In genomic region chr18:3119401-3120323, GRCh38 we compare ENCODE assay signal across 13 cellular contexts.
DNase-seq lines count a peak whose midpoint lies in the region; TF ChIP-seq lines count a peak whose summit lies in the region.
"Had no signal": no experiment of that assay in that cellular context is flagged by ENCODE, and none has a peak within 500 bp of the region (broad histone marks: within the 10 kb centered on the region; RNA-seq: fewer than 3 reads in every experiment).

No MANE protein-coding gene starts in this region.

- no peaks in the 10 kb centered on the region for H3K9me3 ChIP-seq in mucosa of stomach (ENCODE audit: control insufficient read depth, low read length)
- no peaks in the 10 kb centered on the region for H3K9me3 ChIP-seq in SJCRH30 (replicated peaks)
- H3K9me3 ChIP-seq: neutrophil, uterus had no signal

- H3K4me3 ChIP-seq in NB4 (ENCODE audit: low read depth, low read length) (no peak overlapping the region), mucosa of stomach (ENCODE audit: low read length) (no peak overlapping the region), SJCRH30 (no peak overlapping the region)
- H3K4me3 ChIP-seq: uterus had no signal

- no peak for TF ChIP-seq POLR2A in NB4 (IDR thresholded peaks at IDR 0.05; ENCODE audit: extremely low read depth, insufficient read length)

- peak; percentile 36 for DNase-seq in DMS53 treated with DMSO at 0.1 percent for 48 hours (lab: John Stamatoyannopoulos, UW; ENCODE audit: unreplicated experiment)
- DNase-seq in NB4 (ENCODE audit: low read depth) = peak; percentile 18
- DNase-seq in epithelial cell of prostate (ENCODE audit: low read depth, low spot score) = peak; percentile 69
- no peak for DNase-seq in RKO (ENCODE audit: low spot score)
- DNase-seq in SJCRH30 = no peak
- no peak for DNase-seq in stimulated activated CD4-positive, alpha-beta T cell treated with anti-CD3 and anti-CD28 coated beads, Interleukin-15, amount 100 ng/mL, for 24 hours
- DNase-seq in stimulated activated CD4-positive, alpha-beta T cell treated with anti-CD3 and anti-CD28 coated beads, Interleukin-2, amount 100 ng/mL, for 48 hours = no peak
- DNase-seq: activated naive CD8-positive, alpha-beta T cell treated with anti-CD3 and anti-CD28 coated beads for 36 hours; CD8-positive, alpha-beta memory T cell; effector memory CD4-positive, alpha-beta T cell; uterus had no signal

- no peaks in the 10 kb centered on the region for H3K36me3 ChIP-seq in mucosa of stomach (ENCODE audit: control insufficient read depth, insufficient read depth, low read length)
- no peaks in the 10 kb centered on the region for H3K36me3 ChIP-seq in SJCRH30
- H3K36me3 ChIP-seq: neutrophil, uterus had no signal

- TF ChIP-seq CTCF in NB4 (IDR thresholded peaks at IDR 0.05; ENCODE audit: low read depth, low read length) = no peak

- H3K27ac ChIP-seq in epithelial cell of prostate (peak overlapping the region; percentile 18), SJCRH30 (no peak overlapping the region)
- H3K27ac ChIP-seq: neutrophil, uterus had no signal

- H3K4me1 ChIP-seq in mucosa of stomach (ENCODE audit: control insufficient read depth, insufficient read depth, low read length) (peaks cover 41% of the 10 kb centered on the region), SJCRH30 (no peaks in the 10 kb centered on the region)
- H3K4me1 ChIP-seq: uterus had no signal

- H3K9ac ChIP-seq in mucosa of stomach (ENCODE audit: low read length) = peak overlapping the region; percentile 32

- H3K27me3 ChIP-seq in mucosa of stomach (ENCODE audit: control insufficient read depth, insufficient read depth, low read length) = no peaks in the 10 kb centered on the region
- H3K27me3 ChIP-seq in SJCRH30 = no peaks in the 10 kb centered on the region; the same call in 1 of the 2 replicates
- H3K27me3 ChIP-seq: neutrophil, uterus had no signal

Comparison
In these comparisons a context has a peak if more than half of its experiments do, and no peak if none do; other contexts are left out.
1. DNase-seq: peak in DMS53 treated with DMSO at 0.1 percent for 48 hours (single experiment), NB4 (single experiment) and epithelial cell of prostate (single experiment); none in RKO (single experiment), SJCRH30 (0 of 2), stimulated activated CD4-positive, alpha-beta T cell treated with anti-CD3 and anti-CD28 coated beads, Interleukin-15, amount 100 ng/mL, for 24 hours (single experiment) and stimulated activated CD4-positive, alpha-beta T cell treated with anti-CD3 and anti-CD28 coated beads, Interleukin-2, amount 100 ng/mL, for 48 hours (0 of 2).